ENCODE assay signal across 40 cellular contexts in the genomic region with DNA sequence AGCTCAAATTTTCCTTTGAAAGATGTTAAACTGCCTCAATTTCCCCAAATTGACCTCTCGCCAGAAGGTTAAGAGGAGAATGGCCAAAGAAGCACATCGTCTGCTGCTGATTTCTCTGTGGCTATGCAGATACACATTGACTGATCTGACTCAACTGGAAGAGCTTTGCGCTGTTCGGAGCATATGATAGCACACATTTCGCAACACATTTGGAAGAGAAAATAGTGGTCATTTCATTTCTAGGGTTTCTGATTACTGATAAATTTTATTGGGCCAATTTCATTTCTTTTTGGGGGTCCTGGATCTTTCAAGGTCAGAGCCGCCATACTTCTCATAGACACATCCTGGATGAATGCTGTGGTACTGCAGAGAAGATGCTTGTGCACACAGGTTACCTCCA.
"Had no signal": no experiment of that assay in that cellular context is flagged by ENCODE, and none has a peak within 500 bp of the region (broad histone marks: within the 10 kb centered on the region; RNA-seq: fewer than 3 reads in every experiment).

No MANE protein-coding gene starts in this region.

- H3K27ac ChIP-seq: adrenal gland, ascending aorta, body of pancreas, brain microvascular endothelial cell, breast epithelium, cardiac muscle cell had no signal

- H3K9me3 ChIP-seq: adrenal gland, ascending aorta, body of pancreas, breast epithelium had no signal

- H3K4me3 ChIP-seq: adrenal gland, ascending aorta, body of pancreas, breast epithelium, cardiac muscle cell had no signal

- H3K4me3 Mint-ChIP-seq: activated naive CD4-positive, alpha-beta T cell treated with anti-CD3 and anti-CD28 coated beads for 36 hours; activated naive CD4-positive, alpha-beta T cell treated with anti-CD3 and anti-CD28 coated beads, Interleukin-2, amount 10 ng/mL, durations not matched to agents 7 days and 5 days; activated naive CD4-positive, alpha-beta T cell treated with anti-CD3 and anti-CD28 coated beads, Interleukin-2, amount 50 U/mL, for 24 hours; activated naive CD8-positive, alpha-beta T cell; activated naive CD8-positive, alpha-beta T cell treated with anti-CD3 and anti-CD28 coated beads for 36 hours; activated naive CD8-positive, alpha-beta T cell treated with anti-CD3 and anti-CD28 coated beads, Interleukin-2, amount 10 ng/mL, durations not matched to agents 7 days and 5 days; activated naive CD8-positive, alpha-beta T cell treated with anti-CD3 and anti-CD28 coated beads, Interleukin-2, amount 50 U/mL, for 24 hours; activated T-cell treated with anti-CD3 and anti-CD28 coated beads, Interleukin-2, amount 50 U/mL, for 24 hours; activated T-cell treated with anti-CD3 and anti-CD28 coated beads, Interleukin-2, amount 50 U/mL, for 4 hours; activated T-cell treated with anti-CD3 and anti-CD28 coated beads, Interleukin-2, amount 50 U/mL, for 72 hours; activated T-helper 1 cell treated with anti-CD3 and anti-CD28 coated beads, Interleukin-12 subunit alpha, Interleukin-12 subunit beta, Interleukin-2, Interleukin-4 antibody, amounts not matched to agents 30 ng/mL and 10 ng/mL and 1 ng/mL, durations not matched to agents 14 hours and 24 hours and 36 hours; activated T-helper 17 cell treated with anti-CD3 and anti-CD28 coated beads, Interleukin-2, amount 50 U/mL, for 72 hours; brain; central memory CD8-positive, alpha-beta T cell had no signal

- H3K4me1 ChIP-seq: adrenal gland, ascending aorta, body of pancreas, breast epithelium had no signal

- H3K9me3 Mint-ChIP-seq: activated naive CD4-positive, alpha-beta T cell treated with anti-CD3 and anti-CD28 coated beads for 36 hours; activated naive CD4-positive, alpha-beta T cell treated with anti-CD3 and anti-CD28 coated beads, Interleukin-2, amount 10 ng/mL, durations not matched to agents 7 days and 5 days; activated naive CD4-positive, alpha-beta T cell treated with anti-CD3 and anti-CD28 coated beads, Interleukin-2, amount 50 U/mL, for 24 hours; activated naive CD8-positive, alpha-beta T cell treated with anti-CD3 and anti-CD28 coated beads for 36 hours; activated naive CD8-positive, alpha-beta T cell treated with anti-CD3 and anti-CD28 coated beads, Interleukin-2, amount 10 ng/mL, durations not matched to agents 7 days and 5 days; activated naive CD8-positive, alpha-beta T cell treated with anti-CD3 and anti-CD28 coated beads, Interleukin-2, amount 50 U/mL, for 24 hours; activated T-cell treated with anti-CD3 and anti-CD28 coated beads, Interleukin-2, amount 50 U/mL, for 24 hours; activated T-cell treated with anti-CD3 and anti-CD28 coated beads, Interleukin-2, amount 50 U/mL, for 4 hours; activated T-helper 1 cell treated with anti-CD3 and anti-CD28 coated beads, Interleukin-12 subunit alpha, Interleukin-12 subunit beta, Interleukin-2, Interleukin-4 antibody, amounts not matched to agents 30 ng/mL and 10 ng/mL and 1 ng/mL, durations not matched to agents 14 hours and 24 hours and 36 hours; activated T-helper 17 cell treated with anti-CD3 and anti-CD28 coated beads, Interleukin-2, amount 50 U/mL, for 72 hours; activated T-helper 2 cell treated with anti-CD3 and anti-CD28 coated beads, Interferon-gamma antibody, Interleukin-2, Interleukin-4, amounts not matched to agents 10 μg/mL and 5 μg/mL and 100 μg/mL, durations not matched to agents 14 hours and 24 hours and 36 hours; brain had no signal

- DNase-seq: activated effector memory CD4-positive, alpha-beta T cell treated with anti-CD3 and anti-CD28 coated beads, Interleukin-2, amount 50 U/mL, for 16 hours; activated effector memory CD4-positive, alpha-beta T cell treated with Interleukin-2 at 50 U/mL for 16 hours; activated gamma-delta T cell; activated gamma-delta T cell treated with Interleukin-2 at 50 U/mL for 16 hours; activated naive CD4-positive, alpha-beta T cell; activated naive CD4-positive, alpha-beta T cell treated with anti-CD3 and anti-CD28 coated beads for 36 hours; activated naive CD4-positive, alpha-beta T cell treated with anti-CD3 and anti-CD28 coated beads, Interleukin-2, amount 10 ng/mL, durations not matched to agents 7 days and 5 days; activated naive CD4-positive, alpha-beta T cell treated with anti-CD3 and anti-CD28 coated beads, Interleukin-2, amount 50 U/mL, for 16 hours; activated naive CD4-positive, alpha-beta T cell treated with Interleukin-2 at 50 U/mL for 16 hours; activated naive CD8-positive, alpha-beta T cell treated with anti-CD3 and anti-CD28 coated beads for 36 hours; activated naive CD8-positive, alpha-beta T cell treated with anti-CD3 and anti-CD28 coated beads, Interleukin-2, amount 10 ng/mL, durations not matched to agents 7 days and 5 days; activated naive CD8-positive, alpha-beta T cell treated with anti-CD3 and anti-CD28 coated beads, Interleukin-2, amount 50 U/mL, for 24 hours; activated T-cell treated with anti-CD3 and anti-CD28 coated beads, Interleukin-2, amount 50 U/mL, for 1 hour; activated T-cell treated with anti-CD3 and anti-CD28 coated beads, Interleukin-2, amount 50 U/mL, for 24 hours; activated T-cell treated with anti-CD3 and anti-CD28 coated beads, Interleukin-2, amount 50 U/mL, for 4 hours; activated T-cell treated with anti-CD3 and anti-CD28 coated beads, Interleukin-2, amount 50 U/mL, for 48 hours; activated T-cell treated with anti-CD3 and anti-CD28 coated beads, Interleukin-2, amount 50 U/mL, for 72 hours; adrenal gland; amniotic stem cell; amygdala; anterior cingulate cortex; aorta; body of pancreas; brain microvascular endothelial cell; caudate nucleus; central memory CD4-positive, alpha-beta T cell; cerebellar nuclear complex had no signal

- ATAC-seq: activated naive CD4-positive, alpha-beta T cell treated with anti-CD3 and anti-CD28 coated beads, Interleukin-2, amount 50 U/mL, for 72 hours; activated naive CD8-positive, alpha-beta T cell treated with anti-CD3 and anti-CD28 coated beads, Interleukin-2, amount 50 U/mL, for 24 hours; activated T-cell treated with anti-CD3 and anti-CD28 coated beads, Interleukin-2, amount 50 U/mL, for 4 hours; activated T-cell treated with anti-CD3 and anti-CD28 coated beads, Interleukin-2, amount 50 U/mL, for 72 hours; activated T-helper 17 cell treated with anti-CD3 and anti-CD28 coated beads, Interleukin-2, amount 50 U/mL, for 72 hours; body of pancreas had no signal

- H3K36me3 Mint-ChIP-seq: activated naive CD4-positive, alpha-beta T cell treated with anti-CD3 and anti-CD28 coated beads, Interleukin-2, amount 10 ng/mL, durations not matched to agents 7 days and 5 days; activated naive CD4-positive, alpha-beta T cell treated with anti-CD3 and anti-CD28 coated beads, Interleukin-2, amount 50 U/mL, for 24 hours; activated naive CD4-positive, alpha-beta T cell treated with anti-CD3 and anti-CD28 coated beads, Interleukin-2, amount 50 U/mL, for 72 hours; activated naive CD8-positive, alpha-beta T cell; activated naive CD8-positive, alpha-beta T cell treated with anti-CD3 and anti-CD28 coated beads for 36 hours; activated naive CD8-positive, alpha-beta T cell treated with anti-CD3 and anti-CD28 coated beads, Interleukin-2, amount 10 ng/mL, durations not matched to agents 7 days and 5 days; brain had no signal

- H3K27ac Mint-ChIP-seq: activated naive CD4-positive, alpha-beta T cell treated with anti-CD3 and anti-CD28 coated beads for 36 hours; activated naive CD4-positive, alpha-beta T cell treated with anti-CD3 and anti-CD28 coated beads, Interleukin-2, amount 10 ng/mL, durations not matched to agents 7 days and 5 days; activated naive CD4-positive, alpha-beta T cell treated with anti-CD3 and anti-CD28 coated beads, Interleukin-2, amount 50 U/mL, for 24 hours; activated naive CD4-positive, alpha-beta T cell treated with anti-CD3 and anti-CD28 coated beads, Interleukin-2, amount 50 U/mL, for 72 hours; activated naive CD8-positive, alpha-beta T cell; activated naive CD8-positive, alpha-beta T cell treated with anti-CD3 and anti-CD28 coated beads for 36 hours; activated naive CD8-positive, alpha-beta T cell treated with anti-CD3 and anti-CD28 coated beads, Interleukin-2, amount 10 ng/mL, durations not matched to agents 7 days and 5 days; activated naive CD8-positive, alpha-beta T cell treated with anti-CD3 and anti-CD28 coated beads, Interleukin-2, amount 50 U/mL, for 24 hours; activated T-cell treated with anti-CD3 and anti-CD28 coated beads, Interleukin-2, amount 50 U/mL, for 24 hours; activated T-cell treated with anti-CD3 and anti-CD28 coated beads, Interleukin-2, amount 50 U/mL, for 72 hours; activated T-helper 1 cell treated with anti-CD3 and anti-CD28 coated beads, Interleukin-12 subunit alpha, Interleukin-12 subunit beta, Interleukin-2, Interleukin-4 antibody, amounts not matched to agents 30 ng/mL and 10 ng/mL and 1 ng/mL, durations not matched to agents 14 hours and 24 hours and 36 hours; activated T-helper 17 cell treated with anti-CD3 and anti-CD28 coated beads, Interleukin-2, amount 50 U/mL, for 72 hours; activated T-helper 2 cell treated with anti-CD3 and anti-CD28 coated beads, Interferon-gamma antibody, Interleukin-2, Interleukin-4, amounts not matched to agents 10 μg/mL and 5 μg/mL and 100 μg/mL, durations not matched to agents 14 hours and 24 hours and 36 hours; brain had no signal

- FAIRE-seq: astrocyte, bronchial epithelial cell had no signal

- H3K36me3 ChIP-seq: adrenal gland, ascending aorta, brain microvascular endothelial cell, breast epithelium, cardiac muscle cell had no signal

- H3K27me3 Mint-ChIP-seq: activated naive CD4-positive, alpha-beta T cell treated with anti-CD3 and anti-CD28 coated beads, Interleukin-2, amount 10 ng/mL, durations not matched to agents 7 days and 5 days had no signal

- H3K27me3 ChIP-seq: adrenal gland, ascending aorta, body of pancreas, brain microvascular endothelial cell, cardiac muscle cell had no signal

- H3K4me1 Mint-ChIP-seq: activated naive CD4-positive, alpha-beta T cell treated with anti-CD3 and anti-CD28 coated beads, Interleukin-2, amount 10 ng/mL, durations not matched to agents 7 days and 5 days; activated naive CD4-positive, alpha-beta T cell treated with anti-CD3 and anti-CD28 coated beads, Interleukin-2, amount 50 U/mL, for 24 hours; activated naive CD8-positive, alpha-beta T cell treated with anti-CD3 and anti-CD28 coated beads, Interleukin-2, amount 10 ng/mL, durations not matched to agents 7 days and 5 days; activated naive CD8-positive, alpha-beta T cell treated with anti-CD3 and anti-CD28 coated beads, Interleukin-2, amount 50 U/mL, for 24 hours; activated T-helper 17 cell treated with anti-CD3 and anti-CD28 coated beads, Interleukin-2, amount 50 U/mL, for 72 hours; central memory CD8-positive, alpha-beta T cell had no signal
